In the genomic region with DNA sequence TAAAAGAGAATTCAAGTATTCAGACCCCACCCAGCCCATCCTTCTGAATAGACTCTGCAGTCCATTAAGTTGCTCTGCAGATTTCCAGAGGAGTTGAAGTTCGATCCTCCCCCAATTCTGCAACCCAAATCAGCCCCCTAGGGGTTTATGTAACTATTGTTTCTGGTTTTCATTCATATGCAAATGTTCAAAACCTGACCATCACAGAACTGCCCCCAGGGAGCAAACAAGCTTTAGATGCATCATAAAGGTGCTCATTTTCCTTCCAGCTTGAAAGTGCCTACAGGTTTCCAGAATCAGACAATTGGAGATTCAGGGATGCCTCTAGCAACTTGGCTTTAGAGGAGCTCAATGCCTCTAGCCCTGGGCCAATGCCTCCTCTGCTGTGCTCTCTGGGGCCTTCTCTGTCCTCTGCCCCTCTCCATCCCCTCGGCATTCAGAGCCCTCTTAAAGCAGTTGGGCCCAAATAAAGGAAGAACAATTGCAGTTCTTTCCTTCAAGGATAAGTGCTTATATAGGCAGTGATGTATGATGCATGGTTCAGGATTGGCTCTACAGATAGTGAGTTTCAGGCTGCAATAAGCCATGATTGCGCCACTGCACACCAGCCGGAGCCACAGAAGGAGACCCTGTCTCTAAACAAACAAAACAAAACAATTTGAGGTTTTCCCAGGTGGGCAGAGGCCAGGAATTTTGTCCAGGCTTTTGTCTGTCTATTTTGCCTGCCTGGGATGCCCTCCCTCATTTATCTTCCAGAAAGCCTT, we compare ENCODE assay signal across 1 cellular context.
TF ChIP-seq lines count a peak whose summit lies in the region.

No MANE protein-coding gene starts in this region.

TF ChIP-seq in H1, 55 proteins besides CTCF, POLR2A, EP300 and RAD21:
- TF ChIP-seq, protein P1, sequence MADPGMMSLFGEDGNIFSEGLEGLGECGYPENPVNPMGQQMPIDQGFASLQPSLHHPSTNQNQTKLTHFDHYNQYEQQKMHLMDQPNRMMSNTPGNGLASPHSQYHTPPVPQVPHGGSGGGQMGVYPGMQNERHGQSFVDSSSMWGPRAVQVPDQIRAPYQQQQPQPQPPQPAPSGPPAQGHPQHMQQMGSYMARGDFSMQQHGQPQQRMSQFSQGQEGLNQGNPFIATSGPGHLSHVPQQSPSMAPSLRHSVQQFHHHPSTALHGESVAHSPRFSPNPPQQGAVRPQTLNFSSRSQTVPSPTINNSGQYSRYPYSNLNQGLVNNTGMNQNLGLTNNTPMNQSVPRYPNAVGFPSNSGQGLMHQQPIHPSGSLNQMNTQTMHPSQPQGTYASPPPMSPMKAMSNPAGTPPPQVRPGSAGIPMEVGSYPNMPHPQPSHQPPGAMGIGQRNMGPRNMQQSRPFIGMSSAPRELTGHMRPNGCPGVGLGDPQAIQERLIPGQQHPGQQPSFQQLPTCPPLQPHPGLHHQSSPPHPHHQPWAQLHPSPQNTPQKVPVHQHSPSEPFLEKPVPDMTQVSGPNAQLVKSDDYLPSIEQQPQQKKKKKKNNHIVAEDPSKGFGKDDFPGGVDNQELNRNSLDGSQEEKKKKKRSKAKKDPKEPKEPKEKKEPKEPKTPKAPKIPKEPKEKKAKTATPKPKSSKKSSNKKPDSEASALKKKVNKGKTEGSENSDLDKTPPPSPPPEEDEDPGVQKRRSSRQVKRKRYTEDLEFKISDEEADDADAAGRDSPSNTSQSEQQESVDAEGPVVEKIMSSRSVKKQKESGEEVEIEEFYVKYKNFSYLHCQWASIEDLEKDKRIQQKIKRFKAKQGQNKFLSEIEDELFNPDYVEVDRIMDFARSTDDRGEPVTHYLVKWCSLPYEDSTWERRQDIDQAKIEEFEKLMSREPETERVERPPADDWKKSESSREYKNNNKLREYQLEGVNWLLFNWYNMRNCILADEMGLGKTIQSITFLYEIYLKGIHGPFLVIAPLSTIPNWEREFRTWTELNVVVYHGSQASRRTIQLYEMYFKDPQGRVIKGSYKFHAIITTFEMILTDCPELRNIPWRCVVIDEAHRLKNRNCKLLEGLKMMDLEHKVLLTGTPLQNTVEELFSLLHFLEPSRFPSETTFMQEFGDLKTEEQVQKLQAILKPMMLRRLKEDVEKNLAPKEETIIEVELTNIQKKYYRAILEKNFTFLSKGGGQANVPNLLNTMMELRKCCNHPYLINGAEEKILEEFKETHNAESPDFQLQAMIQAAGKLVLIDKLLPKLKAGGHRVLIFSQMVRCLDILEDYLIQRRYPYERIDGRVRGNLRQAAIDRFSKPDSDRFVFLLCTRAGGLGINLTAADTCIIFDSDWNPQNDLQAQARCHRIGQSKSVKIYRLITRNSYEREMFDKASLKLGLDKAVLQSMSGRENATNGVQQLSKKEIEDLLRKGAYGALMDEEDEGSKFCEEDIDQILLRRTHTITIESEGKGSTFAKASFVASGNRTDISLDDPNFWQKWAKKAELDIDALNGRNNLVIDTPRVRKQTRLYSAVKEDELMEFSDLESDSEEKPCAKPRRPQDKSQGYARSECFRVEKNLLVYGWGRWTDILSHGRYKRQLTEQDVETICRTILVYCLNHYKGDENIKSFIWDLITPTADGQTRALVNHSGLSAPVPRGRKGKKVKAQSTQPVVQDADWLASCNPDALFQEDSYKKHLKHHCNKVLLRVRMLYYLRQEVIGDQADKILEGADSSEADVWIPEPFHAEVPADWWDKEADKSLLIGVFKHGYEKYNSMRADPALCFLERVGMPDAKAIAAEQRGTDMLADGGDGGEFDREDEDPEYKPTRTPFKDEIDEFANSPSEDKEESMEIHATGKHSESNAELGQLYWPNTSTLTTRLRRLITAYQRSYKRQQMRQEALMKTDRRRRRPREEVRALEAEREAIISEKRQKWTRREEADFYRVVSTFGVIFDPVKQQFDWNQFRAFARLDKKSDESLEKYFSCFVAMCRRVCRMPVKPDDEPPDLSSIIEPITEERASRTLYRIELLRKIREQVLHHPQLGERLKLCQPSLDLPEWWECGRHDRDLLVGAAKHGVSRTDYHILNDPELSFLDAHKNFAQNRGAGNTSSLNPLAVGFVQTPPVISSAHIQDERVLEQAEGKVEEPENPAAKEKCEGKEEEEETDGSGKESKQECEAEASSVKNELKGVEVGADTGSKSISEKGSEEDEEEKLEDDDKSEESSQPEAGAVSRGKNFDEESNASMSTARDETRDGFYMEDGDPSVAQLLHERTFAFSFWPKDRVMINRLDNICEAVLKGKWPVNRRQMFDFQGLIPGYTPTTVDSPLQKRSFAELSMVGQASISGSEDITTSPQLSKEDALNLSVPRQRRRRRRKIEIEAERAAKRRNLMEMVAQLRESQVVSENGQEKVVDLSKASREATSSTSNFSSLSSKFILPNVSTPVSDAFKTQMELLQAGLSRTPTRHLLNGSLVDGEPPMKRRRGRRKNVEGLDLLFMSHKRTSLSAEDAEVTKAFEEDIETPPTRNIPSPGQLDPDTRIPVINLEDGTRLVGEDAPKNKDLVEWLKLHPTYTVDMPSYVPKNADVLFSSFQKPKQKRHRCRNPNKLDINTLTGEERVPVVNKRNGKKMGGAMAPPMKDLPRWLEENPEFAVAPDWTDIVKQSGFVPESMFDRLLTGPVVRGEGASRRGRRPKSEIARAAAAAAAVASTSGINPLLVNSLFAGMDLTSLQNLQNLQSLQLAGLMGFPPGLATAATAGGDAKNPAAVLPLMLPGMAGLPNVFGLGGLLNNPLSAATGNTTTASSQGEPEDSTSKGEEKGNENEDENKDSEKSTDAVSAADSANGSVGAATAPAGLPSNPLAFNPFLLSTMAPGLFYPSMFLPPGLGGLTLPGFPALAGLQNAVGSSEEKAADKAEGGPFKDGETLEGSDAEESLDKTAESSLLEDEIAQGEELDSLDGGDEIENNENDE (IDR thresholded peaks at IDR 0.05; ENCODE audit: insufficient replicate concordance, low read length) = peak; percentile 88
- TF ChIP-seq, protein P2, sequence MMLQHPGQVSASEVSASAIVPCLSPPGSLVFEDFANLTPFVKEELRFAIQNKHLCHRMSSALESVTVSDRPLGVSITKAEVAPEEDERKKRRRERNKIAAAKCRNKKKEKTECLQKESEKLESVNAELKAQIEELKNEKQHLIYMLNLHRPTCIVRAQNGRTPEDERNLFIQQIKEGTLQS (IDR thresholded peaks at IDR 0.05; ENCODE audit: insufficient read depth, low read depth, low read length) = no peak
- TF ChIP-seq PHF8 (conservative IDR thresholded peaks at IDR 0.05; ENCODE audit: low read depth, low read length) = no peak
- TF ChIP-seq POLR2AphosphoS5 (IDR thresholded peaks at IDR 0.05; ENCODE audit: low read depth, low read length) = no peak
- no peak; the same call in 1 of the 2 replicates for TF ChIP-seq CREB1 (IDR thresholded peaks at IDR 0.05)
- TF ChIP-seq TAF1 (IDR thresholded peaks at IDR 0.05; ENCODE audit: low read depth, low read length) = no peak
- TF ChIP-seq CHD2 (IDR thresholded peaks at IDR 0.05; ENCODE audit: low read length) = no peak; the same call in 1 of the 2 replicates
- TF ChIP-seq YY1 (IDR thresholded peaks at IDR 0.05; ENCODE audit: low read depth, low read length) = peak; percentile 48; the same call in 1 of the 2 replicates
- TF ChIP-seq JUND (IDR thresholded peaks at IDR 0.05; ENCODE audit: low read length) = no peak
- no peak for TF ChIP-seq SIN3A (conservative IDR thresholded peaks at IDR 0.05 in 1 of 2, IDR thresholded peaks at IDR 0.05 in 1 of 2; ENCODE audit: low read depth in 1 of 2, low read length in 2 of 2)
- TF ChIP-seq TBP (IDR thresholded peaks at IDR 0.05; ENCODE audit: low read depth, low read length) = no peak
- TF ChIP-seq TAF7 (optimal IDR thresholded peaks at IDR 0.05; ENCODE audit: borderline replicate concordance, low read depth, low read length) = no peak
- TF ChIP-seq GTF2F1 (IDR thresholded peaks at IDR 0.05; ENCODE audit: borderline replicate concordance, low read depth, low read length) = no peak
- TF ChIP-seq NANOG (IDR thresholded peaks at IDR 0.05; ENCODE audit: insufficient read depth, low read depth, low read length, poor library complexity, severe bottlenecking) = peak; percentile 85
- no peak for TF ChIP-seq JUN (IDR thresholded peaks at IDR 0.05; ENCODE audit: low read depth, low read length)
- no peak for TF ChIP-seq SUZ12 (IDR thresholded peaks at IDR 0.05; ENCODE audit: low read length)
- no peak for TF ChIP-seq KDM4A (IDR thresholded peaks at IDR 0.05; ENCODE audit: low read depth, low read length, severe bottlenecking)
- no peak for TF ChIP-seq EZH2 (IDR thresholded peaks at IDR 0.05; ENCODE audit: low read depth, low read length, severe bottlenecking)
- no peak for TF ChIP-seq SP2 (IDR thresholded peaks at IDR 0.05; ENCODE audit: low read length)
- no peak for TF ChIP-seq ZNF274 (IDR thresholded peaks at IDR 0.05; ENCODE audit: borderline replicate concordance, extremely low read depth, low read length)
- peak; percentile 35 for TF ChIP-seq CTBP2 (IDR thresholded peaks at IDR 0.05; ENCODE audit: borderline replicate concordance, insufficient read depth, insufficient read length, low read length)
- TF ChIP-seq TCF12 (IDR thresholded peaks at IDR 0.05; ENCODE audit: low read depth, low read length) = no peak
- TF ChIP-seq, protein P3, sequence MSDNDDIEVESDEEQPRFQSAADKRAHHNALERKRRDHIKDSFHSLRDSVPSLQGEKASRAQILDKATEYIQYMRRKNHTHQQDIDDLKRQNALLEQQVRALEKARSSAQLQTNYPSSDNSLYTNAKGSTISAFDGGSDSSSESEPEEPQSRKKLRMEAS (IDR thresholded peaks at IDR 0.05) = no peak
- no peak for TF ChIP-seq ASH2L (IDR thresholded peaks at IDR 0.05; ENCODE audit: low read length)
- no peak for TF ChIP-seq RBBP5 (IDR thresholded peaks at IDR 0.05; ENCODE audit: borderline replicate concordance, low read depth, low read length)
- no peak for TF ChIP-seq BRCA1 (IDR thresholded peaks at IDR 0.05; ENCODE audit: low read depth, low read length)
- TF ChIP-seq, protein P4, sequence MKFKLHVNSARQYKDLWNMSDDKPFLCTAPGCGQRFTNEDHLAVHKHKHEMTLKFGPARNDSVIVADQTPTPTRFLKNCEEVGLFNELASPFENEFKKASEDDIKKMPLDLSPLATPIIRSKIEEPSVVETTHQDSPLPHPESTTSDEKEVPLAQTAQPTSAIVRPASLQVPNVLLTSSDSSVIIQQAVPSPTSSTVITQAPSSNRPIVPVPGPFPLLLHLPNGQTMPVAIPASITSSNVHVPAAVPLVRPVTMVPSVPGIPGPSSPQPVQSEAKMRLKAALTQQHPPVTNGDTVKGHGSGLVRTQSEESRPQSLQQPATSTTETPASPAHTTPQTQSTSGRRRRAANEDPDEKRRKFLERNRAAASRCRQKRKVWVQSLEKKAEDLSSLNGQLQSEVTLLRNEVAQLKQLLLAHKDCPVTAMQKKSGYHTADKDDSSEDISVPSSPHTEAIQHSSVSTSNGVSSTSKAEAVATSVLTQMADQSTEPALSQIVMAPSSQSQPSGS (IDR thresholded peaks at IDR 0.05; ENCODE audit: low read length) = no peak
- no peak for TF ChIP-seq TEAD4 (IDR thresholded peaks at IDR 0.05; ENCODE audit: low read depth, low read length)
- TF ChIP-seq RXRA (IDR thresholded peaks at IDR 0.05; ENCODE audit: insufficient read depth, low read depth, low read length) = no peak
- no peak for TF ChIP-seq BACH1 (IDR thresholded peaks at IDR 0.05; ENCODE audit: low read length)
- TF ChIP-seq, protein P5, sequence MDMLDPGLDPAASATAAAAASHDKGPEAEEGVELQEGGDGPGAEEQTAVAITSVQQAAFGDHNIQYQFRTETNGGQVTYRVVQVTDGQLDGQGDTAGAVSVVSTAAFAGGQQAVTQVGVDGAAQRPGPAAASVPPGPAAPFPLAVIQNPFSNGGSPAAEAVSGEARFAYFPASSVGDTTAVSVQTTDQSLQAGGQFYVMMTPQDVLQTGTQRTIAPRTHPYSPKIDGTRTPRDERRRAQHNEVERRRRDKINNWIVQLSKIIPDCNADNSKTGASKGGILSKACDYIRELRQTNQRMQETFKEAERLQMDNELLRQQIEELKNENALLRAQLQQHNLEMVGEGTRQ (IDR thresholded peaks at IDR 0.05; ENCODE audit: low read length) = no peak
- TF ChIP-seq FOSL1 (IDR thresholded peaks at IDR 0.05; ENCODE audit: insufficient read depth, low read depth, low read length) = no peak
- TF ChIP-seq SIX5 (IDR thresholded peaks at IDR 0.05; ENCODE audit: low read depth, low read length) = no peak
- no peak for TF ChIP-seq RNF2 (IDR thresholded peaks at IDR 0.05; ENCODE audit: borderline replicate concordance, low read depth, low read length, missing control alignments, poor library complexity, severe bottlenecking)
- TF ChIP-seq SRF (IDR thresholded peaks at IDR 0.05; ENCODE audit: low read depth, low read length) = peak; percentile 54; the same call in 1 of the 2 replicates
- no peak for TF ChIP-seq SIRT6 (IDR thresholded peaks at IDR 0.05; ENCODE audit: low read length)
- TF ChIP-seq HDAC2 (IDR thresholded peaks at IDR 0.05; ENCODE audit: borderline replicate concordance in 1 of 2, low read depth in 2 of 2, low read length in 2 of 2) = peak; percentile 43 to 93; a peak in 3 of 4 replicates
- no peak for TF ChIP-seq CEBPB (IDR thresholded peaks at IDR 0.05; ENCODE audit: low read depth, low read length)
- peak; percentile 98 for TF ChIP-seq POU5F1 (IDR thresholded peaks at IDR 0.05; ENCODE audit: low read depth, low read length)
- TF ChIP-seq RFX5 (IDR thresholded peaks at IDR 0.05; ENCODE audit: borderline replicate concordance, low read depth, low read length) = no peak
- TF ChIP-seq SP1 (IDR thresholded peaks at IDR 0.05; ENCODE audit: low read depth, low read length) = peak; percentile 89
- TF ChIP-seq SP4 (IDR thresholded peaks at IDR 0.05; ENCODE audit: low read length) = no peak
- TF ChIP-seq BCL11A (IDR thresholded peaks at IDR 0.05; ENCODE audit: low read depth in 2 of 2, low read length in 2 of 2) = peak in 1 of 2 experiments; percentile 48
- no peak for TF ChIP-seq CHD1 (IDR thresholded peaks at IDR 0.05; ENCODE audit: low read depth, low read length)
- no peak for TF ChIP-seq KDM1A (IDR thresholded peaks at IDR 0.05; ENCODE audit: borderline replicate concordance, low read length)
- no peak for TF ChIP-seq SAP30 (IDR thresholded peaks at IDR 0.05; ENCODE audit: insufficient read depth, insufficient replicate concordance, low read length)
- no peak for TF ChIP-seq HDAC6 (IDR thresholded peaks at IDR 0.05; ENCODE audit: low read depth, low read length)
- TF ChIP-seq CBX5 (IDR thresholded peaks at IDR 0.05; ENCODE audit: low read depth, low read length) = no peak
- TF ChIP-seq MAFK (IDR thresholded peaks at IDR 0.05; ENCODE audit: low read depth, low read length) = no peak
